In genomic region chr1:113018911-113019310, GRCh38 we compare ENCODE assay signal across 22 cellular contexts.
"Had no signal": no experiment of that assay in that cellular context is flagged by ENCODE, and none has a peak within 500 bp of the region (broad histone marks: within the 10 kb centered on the region; RNA-seq: fewer than 3 reads in every experiment).

No MANE protein-coding gene starts in this region.

- H3K27ac ChIP-seq: epithelial cell of prostate, esophagus muscularis mucosa, gastrocnemius medialis, heart right ventricle, neural progenitor cell, pancreas, testis, tibial nerve had no signal

- H3K9me3 Mint-ChIP-seq: dendritic cell treated with granulocyte-macrophage colony-stimulating factor and Interleukin-4, amounts not matched to agents 40 ng/mL and 50 ng/mL, for 4 days; effector memory CD8-positive, alpha-beta T cell; natural killer cell; neural progenitor cell; stimulated activated memory B cell treated with anti-CD40 and anti-IgM and Interleukin-4, amounts not matched to agents 10 μg/mL and 1 μg/mL and 100 μg/mL, for 72 hours; stimulated activated naive CD8-positive, alpha-beta T cell treated with anti-CD3 and anti-CD28 coated beads, Interleukin-15, Interleukin-2, amounts not matched to agents 100 ng/mL and 50 ng/mL, for 24 hours had no signal

- H3K4me1 ChIP-seq: gastrocnemius medialis, neural progenitor cell, pancreas, testis had no signal

- H3K27ac Mint-ChIP-seq: dendritic cell treated with granulocyte-macrophage colony-stimulating factor and Interleukin-4, amounts not matched to agents 40 ng/mL and 50 ng/mL, for 4 days; natural killer cell; neural progenitor cell; progenitor cell of endocrine pancreas; stimulated activated memory B cell treated with anti-CD40 and anti-IgM and Interleukin-4, amounts not matched to agents 10 μg/mL and 1 μg/mL and 100 μg/mL, for 72 hours; stimulated activated naive CD8-positive, alpha-beta T cell treated with anti-CD3 and anti-CD28 coated beads, Interleukin-15, Interleukin-2, amounts not matched to agents 100 ng/mL and 50 ng/mL, for 24 hours had no signal

- H3K4me3 ChIP-seq: esophagus muscularis mucosa, gastrocnemius medialis, heart right ventricle, neural progenitor cell, pancreas, testis, tibial nerve had no signal

- H3K4me3 Mint-ChIP-seq: dendritic cell treated with granulocyte-macrophage colony-stimulating factor and Interleukin-4, amounts not matched to agents 40 ng/mL and 50 ng/mL, for 4 days; effector memory CD8-positive, alpha-beta T cell; natural killer cell; neural progenitor cell; stimulated activated memory B cell treated with anti-CD40 and anti-IgM and Interleukin-4, amounts not matched to agents 10 μg/mL and 1 μg/mL and 100 μg/mL, for 72 hours; stimulated activated naive CD8-positive, alpha-beta T cell treated with anti-CD3 and anti-CD28 coated beads, Interleukin-15, Interleukin-2, amounts not matched to agents 100 ng/mL and 50 ng/mL, for 24 hours had no signal

- H3K36me3 ChIP-seq: gastrocnemius medialis, neural progenitor cell, pancreas, tibial nerve had no signal

- H3K4me2 ChIP-seq: neural progenitor cell had no signal

- FAIRE-seq: islet of Langerhans, pancreas had no signal

- H3K27me3 ChIP-seq: esophagus muscularis mucosa, gastrocnemius medialis, heart right ventricle, neural progenitor cell, pancreas, testis, tibial nerve had no signal

- ATAC-seq: effector memory CD8-positive, alpha-beta T cell; gastrocnemius medialis; left lobe of liver; natural killer cell; pancreas; right cardiac atrium; stimulated activated memory B cell treated with anti-CD40 and anti-IgM and Interleukin-4, amounts not matched to agents 10 μg/mL and 1 μg/mL and 100 μg/mL, for 72 hours had no signal

- H3K9me3 ChIP-seq: esophagus muscularis mucosa, gastrocnemius medialis, heart right ventricle, pancreas, testis, tibial nerve had no signal

- H2AFZ ChIP-seq: neural progenitor cell had no signal

- H3K4me1 Mint-ChIP-seq: stimulated activated memory B cell treated with anti-CD40 and anti-IgM and Interleukin-4, amounts not matched to agents 10 μg/mL and 1 μg/mL and 100 μg/mL, for 72 hours had no signal

- DNase-seq: effector memory CD8-positive, alpha-beta T cell; gastrocnemius medialis; heart right ventricle; hypothalamus; kidney glomerular epithelial cell; mammary epithelial cell; natural killer cell; nucleus accumbens; pancreas; right cardiac atrium; stimulated activated CD4-positive, alpha-beta T cell treated with anti-CD3 and anti-CD28 coated beads, Interleukin-4, amount 100 ng/mL, for 24 hours; testis had no signal

- H3K27me3 Mint-ChIP-seq: dendritic cell treated with granulocyte-macrophage colony-stimulating factor and Interleukin-4, amounts not matched to agents 40 ng/mL and 50 ng/mL, for 4 days; effector memory CD8-positive, alpha-beta T cell; progenitor cell of endocrine pancreas; stimulated activated memory B cell treated with anti-CD40 and anti-IgM and Interleukin-4, amounts not matched to agents 10 μg/mL and 1 μg/mL and 100 μg/mL, for 72 hours; stimulated activated naive CD8-positive, alpha-beta T cell treated with anti-CD3 and anti-CD28 coated beads, Interleukin-15, Interleukin-2, amounts not matched to agents 100 ng/mL and 50 ng/mL, for 24 hours had no signal

- H3K9ac ChIP-seq: neural progenitor cell had no signal

- H3K36me3 Mint-ChIP-seq: natural killer cell had no signal
